Comparison of ENCODE assay signal across 9 cellular contexts in genomic region chr16:67917852-67918236, GRCh38. TPM values are rescaled to one million over a fixed set of nuclear protein-coding genes. Genes with fewer than 3 reads are reported as not detected.
DNase-seq lines count a peak whose midpoint lies in the region; ATAC-seq and TF ChIP-seq lines count a peak whose summit lies in the region.
"Had no signal": no experiment of that assay in that cellular context is flagged by ENCODE, and none has a peak within 500 bp of the region (broad histone marks: within the 10 kb centered on the region; RNA-seq: fewer than 3 reads in every experiment).

No MANE protein-coding gene starts in this region.

- H3K36me3 Mint-ChIP-seq in activated B cell treated with CpG ODN at 0.5 μM for 24 hours (ENCODE audit: low read depth) = peaks cover 38% of the 10 kb centered on the region

- no peaks in the 10 kb centered on the region for H3K9me3 Mint-ChIP-seq in activated B cell treated with CpG ODN at 0.5 μM for 24 hours
- H3K9me3 Mint-ChIP-seq: naive B cell had no signal

- H3K27me3 ChIP-seq in tibial nerve = no peaks in the 10 kb centered on the region

- H3K4me1 Mint-ChIP-seq in activated B cell treated with CpG ODN at 0.5 μM for 24 hours = peaks cover 4% of the 10 kb centered on the region

- peaks cover 0 to 29% (median 0%) of the 10 kb centered on the region in 3 donors for H3K36me3 ChIP-seq in tibial nerve

- H3K4me1 ChIP-seq in tibial nerve = peaks cover 0 to 66% (median 8%) of the 10 kb centered on the region in 4 donors

- no peak for TF ChIP-seq POLR2A in tibial nerve (IDR thresholded peaks at IDR 0.05)

- CTCF ChIA-PET in activated B cell treated with CpG ODN at 0.5 μM for 24 hours (lab: Charles Lee) = no interaction called here

- intact Hi-C loops in activated B cell treated with CpG ODN at 0.5 μM for 24 hours (cut with micrococcal nuclease) (no loop called here), sciatic nerve (cut with DNase I) (no loop called here)

- no peaks in the 10 kb centered on the region for H3K27me3 Mint-ChIP-seq in activated B cell treated with CpG ODN at 0.5 μM for 24 hours
- H3K27me3 Mint-ChIP-seq: naive B cell had no signal

- no peak overlapping the region for H3K27ac ChIP-seq in tibial nerve

- peak; percentile 35 for DNase-seq in NCI-H1092 treated with DMSO at 0.1 percent for 48 hours (lab: John Stamatoyannopoulos, UW)
- DNase-seq in NCI-H1092 (lab: John Stamatoyannopoulos, UW) = no peak
- no peak for DNase-seq in activated B cell treated with CpG ODN at 0.5 μM for 24 hours
- peak; percentile 82 to 88 for DNase-seq in foreskin fibroblast
- peak; percentile 43 for DNase-seq in stimulated activated CD4-positive, alpha-beta T cell treated with anti-CD3 and anti-CD28 coated beads, Interleukin-2, amount 100 ng/mL, for 4 hours (ENCODE audit: low read depth)
- DNase-seq in tibial nerve (ENCODE audit: low spot score in 2 of 2) = no peak
- DNase-seq in sciatic nerve (ENCODE audit: low spot score) = no peak
- DNase-seq: naive B cell had no signal

- no peak overlapping the region for H3K27ac Mint-ChIP-seq in activated B cell treated with CpG ODN at 0.5 μM for 24 hours

- TF ChIP-seq EP300 in tibial nerve (IDR thresholded peaks at IDR 0.05) = no peak

- TF ChIP-seq CTCF in activated B cell treated with CpG ODN at 0.5 μM for 24 hours (IDR thresholded peaks at IDR 0.05) (no peak), foreskin fibroblast (IDR thresholded peaks at IDR 0.05; ENCODE audit: low read depth, low read length) (no peak), tibial nerve (IDR thresholded peaks at IDR 0.05) (no peak)

- ATAC-seq in activated B cell treated with CpG ODN at 0.5 μM for 24 hours (ENCODE audit: low read depth) = peak; percentile 50
- ATAC-seq in HG03521 (IDR thresholded peaks at IDR 0.05; ENCODE audit: unreplicated experiment) = no peak
- no peak for ATAC-seq in sciatic nerve

- H3K4me3 ChIP-seq in foreskin fibroblast (ENCODE audit: low read depth in 1 of 2, low read length in 2 of 2) (no peak overlapping the region), tibial nerve (no peak overlapping the region)

- 83 to 87% methylated on average over 4 of the region's 4 CpGs for WGBS in tibial nerve, 2 donors

- no peak overlapping the region for H3K4me3 Mint-ChIP-seq in activated B cell treated with CpG ODN at 0.5 μM for 24 hours
- H3K4me3 Mint-ChIP-seq: naive B cell had no signal

- no peaks in the 10 kb centered on the region for H3K9me3 ChIP-seq in tibial nerve

- POLR2A ChIA-PET in activated B cell treated with CpG ODN at 0.5 μM for 24 hours (lab: Charles Lee) = no interaction called here

RNA-seq across cellular contexts. Expression of gene CTRL, which starts 13.8 kb away (rescaled TPM):
- 4.1 and 6.2 TPM in 2 replicates for total RNA-seq in activated B cell treated with CpG ODN at 0.5 μM for 24 hours
- 1 to 10 TPM in 3 of 4 donors, under 1 TPM in 1; 0.87 to 3.6 (median 1.6) TPM for total RNA-seq in tibial nerve
- total RNA-seq in sciatic nerve = 0.98 TPM

RNA-seq across cellular contexts. Expression of gene PSMB10, which starts 18.8 kb away (rescaled TPM):
- total RNA-seq in activated B cell treated with CpG ODN at 0.5 μM for 24 hours (202 and 232 TPM in 2 replicates), tibial nerve (10 to 100 TPM; 22.9 to 57.6 (median 39.4) TPM), sciatic nerve (35.3 TPM)

RNA-seq across cellular contexts. Expression of gene PSKH1, which starts 24.8 kb away (rescaled TPM):
- total RNA-seq in activated B cell treated with CpG ODN at 0.5 μM for 24 hours (19.2 and 22.0 TPM in 2 replicates), tibial nerve (10 to 100 TPM; 22.2 to 30.8 (median 24.2) TPM), sciatic nerve (27.4 TPM)

RNA-seq across cellular contexts. Expression of gene LCAT, which starts 26.1 kb away (rescaled TPM):
- total RNA-seq in activated B cell treated with CpG ODN at 0.5 μM for 24 hours (15.8 and 17.0 TPM in 2 replicates), tibial nerve (10 to 100 TPM; 17.9 to 43.9 (median 26.8) TPM), sciatic nerve (46.2 TPM)

RNA-seq across cellular contexts. Expression of gene NRN1L, which starts 33.2 kb away (rescaled TPM):
- 0.69 and 1.4 TPM in 2 replicates for total RNA-seq in activated B cell treated with CpG ODN at 0.5 μM for 24 hours
- total RNA-seq in tibial nerve = 10 to 100 TPM in 1 of 4 donors, 1 to 10 TPM in 3; 2.0 to 15.1 (median 3.9) TPM
- 1.6 TPM for total RNA-seq in sciatic nerve

Comparison
In these comparisons a context has a peak if more than half of its experiments do, and no peak if none do; other contexts are left out.
1. DNase-seq: peak in NCI-H1092 treated with DMSO at 0.1 percent for 48 hours (single experiment), foreskin fibroblast (2 of 2) and stimulated activated CD4-positive, alpha-beta T cell treated with anti-CD3 and anti-CD28 coated beads, Interleukin-2, amount 100 ng/mL, for 4 hours (single experiment); none in NCI-H1092 (single experiment), activated B cell treated with CpG ODN at 0.5 μM for 24 hours (single experiment), tibial nerve (0 of 2) and sciatic nerve (single experiment).